ENCODE assay signal across 27 cellular contexts in genomic region chr2:56053679-56054078, GRCh38.
"Had no signal": no experiment of that assay in that cellular context is flagged by ENCODE, and none has a peak within 500 bp of the region (broad histone marks: within the 10 kb centered on the region; RNA-seq: fewer than 3 reads in every experiment).

No MANE protein-coding gene starts in this region.

- H3K9me3 ChIP-seq: Peyer's patch, SJCRH30 had no signal

- H3K4me3 ChIP-seq: cardiac muscle cell, Peyer's patch, SJCRH30 had no signal

- H3K27ac Mint-ChIP-seq: activated CD8-positive, alpha-beta T cell treated with anti-CD3 and anti-CD28 coated beads, Interleukin-2, amount 10 ng/mL, durations not matched to agents 7 days and 5 days; activated naive CD8-positive, alpha-beta T cell; activated T-helper 1 cell treated with anti-CD3 and anti-CD28 coated beads, Interleukin-12 subunit alpha, Interleukin-12 subunit beta, Interleukin-2, Interleukin-4 antibody, amounts not matched to agents 30 ng/mL and 10 ng/mL and 1 ng/mL, durations not matched to agents 14 hours and 24 hours and 36 hours; T-helper 1 cell treated with Interleukin-12 subunit alpha and Interleukin-12 subunit beta and Interleukin-4 antibody, amounts not matched to agents 30 μg/mL and 1 μg/mL, for 36 hours; WTC11 had no signal

- H3K9me3 Mint-ChIP-seq: activated T-helper 1 cell treated with anti-CD3 and anti-CD28 coated beads, Interleukin-12 subunit alpha, Interleukin-12 subunit beta, Interleukin-2, Interleukin-4 antibody, amounts not matched to agents 30 ng/mL and 10 ng/mL and 1 ng/mL, durations not matched to agents 14 hours and 24 hours and 36 hours had no signal

- H3K27me3 ChIP-seq: brain microvascular endothelial cell, cardiac muscle cell, Peyer's patch had no signal

- ATAC-seq: activated CD8-positive, alpha-beta T cell treated with anti-CD3 and anti-CD28 coated beads, Interleukin-2, amount 10 ng/mL, durations not matched to agents 7 days and 5 days; WTC11 had no signal

- H3K27ac ChIP-seq: brain microvascular endothelial cell, cardiac muscle cell, Peyer's patch, RWPE1, SJCRH30 had no signal

- H3K4me1 Mint-ChIP-seq: WTC11 had no signal

- H3K4me3 Mint-ChIP-seq: activated CD8-positive, alpha-beta T cell treated with anti-CD3 and anti-CD28 coated beads, Interleukin-2, amount 10 ng/mL, durations not matched to agents 7 days and 5 days; activated naive CD8-positive, alpha-beta T cell; activated T-helper 1 cell treated with anti-CD3 and anti-CD28 coated beads, Interleukin-12 subunit alpha, Interleukin-12 subunit beta, Interleukin-2, Interleukin-4 antibody, amounts not matched to agents 30 ng/mL and 10 ng/mL and 1 ng/mL, durations not matched to agents 14 hours and 24 hours and 36 hours; T-helper 1 cell treated with Interleukin-12 subunit alpha and Interleukin-12 subunit beta and Interleukin-4 antibody, amounts not matched to agents 30 μg/mL and 1 μg/mL, for 36 hours; WTC11 had no signal

- H3K27me3 Mint-ChIP-seq: activated naive CD8-positive, alpha-beta T cell had no signal

- DNase-seq: activated CD4-positive, alpha-beta T cell treated with anti-CD3 and anti-CD28 coated beads for 48 hours; activated CD4-positive, alpha-beta T cell treated with anti-CD3 and anti-CD28 coated beads, Interleukin-2, amount 50 U/mL, for 4 hours; activated CD4-positive, CD25-positive, alpha-beta regulatory T cell treated with anti-CD3 and anti-CD28 coated beads, Interleukin-2, amount 50 U/mL, for 72 hours; activated CD8-positive, alpha-beta memory T cell treated with anti-CD3 and anti-CD28 coated beads, Interleukin-2, amount 50 U/mL, for 48 hours; activated CD8-positive, alpha-beta T cell treated with anti-CD3 and anti-CD28 coated beads, Interleukin-2, amount 10 ng/mL, durations not matched to agents 7 days and 5 days; activated effector memory CD4-positive, alpha-beta T cell treated with Interleukin-2 at 50 U/mL for 16 hours; activated naive CD4-positive, alpha-beta T cell treated with Interleukin-2 at 50 U/mL for 16 hours; activated T-cell treated with anti-CD3 and anti-CD28 coated beads, Interleukin-2, amount 50 U/mL, for 1 hour; amygdala; brain microvascular endothelial cell; KBM-7; NCI-H1048; NCI-H1694; NCI-H2029 treated with DMSO at 0.1 percent for 48 hours; NCI-H510A treated with DMSO at 0.1 percent for 48 hours; NCI-H774; NK-92 treated with Interleukin-12 subunit alpha and Interleukin-12 subunit beta, amount 100 ng/mL, for 24 hours; OCI-M1; Peyer's patch; Right ventricle myocardium superior had no signal

- H3K36me3 ChIP-seq: brain microvascular endothelial cell, cardiac muscle cell, Peyer's patch, SJCRH30 had no signal

- H3K4me1 ChIP-seq: Peyer's patch, SJCRH30 had no signal

- H3K36me3 Mint-ChIP-seq: activated naive CD8-positive, alpha-beta T cell had no signal
